10 cellular contexts compared by ENCODE assay signal in genomic region chr18:26561769-26562168, GRCh38.
"Had no signal": no experiment of that assay in that cellular context is flagged by ENCODE, and none has a peak within 500 bp of the region (broad histone marks: within the 10 kb centered on the region; RNA-seq: fewer than 3 reads in every experiment).

No MANE protein-coding gene starts in this region.

- H3K36me3 Mint-ChIP-seq: IgD-negative memory B cell had no signal

- H3K9me3 Mint-ChIP-seq: GM23338 had no signal

- H3K27ac Mint-ChIP-seq: GM23338, H9, IgD-negative memory B cell had no signal

- ATAC-seq: GM23338, HepG2 had no signal

- H3K4me2 ChIP-seq: GM23338, KMS-11 had no signal

- H3K4me3 Mint-ChIP-seq: GM23338, H9 had no signal

- FAIRE-seq: H1, H54, HepG2 had no signal

- H3K27ac ChIP-seq: HL-60, KMS-11 had no signal

- DNase-seq: H9, HCEC 1CT, KBM-7 had no signal

- H3K9ac ChIP-seq: KMS-11 had no signal

- H3K4me3 ChIP-seq: GM23338 had no signal

- H2AFZ ChIP-seq: GM23338 had no signal
